ENCODE assay signal across 16 cellular contexts in genomic region chr14:93538411-93538810, GRCh38.
DNase-seq lines count a peak whose midpoint lies in the region; ATAC-seq and TF ChIP-seq lines count a peak whose summit lies in the region.
"Had no signal": no experiment of that assay in that cellular context is flagged by ENCODE, and none has a peak within 500 bp of the region (broad histone marks: within the 10 kb centered on the region; RNA-seq: fewer than 3 reads in every experiment).

No MANE protein-coding gene starts in this region.

- POLR2A ChIA-PET in PC-3 (lab: Charles Lee; ENCODE audit: unreplicated experiment): no interaction called here

- H4K20me1 ChIP-seq in PC-3 (ENCODE audit: low read length) (no peaks in the 10 kb centered on the region), MM.1S (ENCODE audit: insufficient read depth, low read length) (no peaks in the 10 kb centered on the region), osteoblast (ENCODE audit: insufficient read depth, low read length) (no peaks in the 10 kb centered on the region)
- H4K20me1 ChIP-seq: BLaER1 had no signal

- H3K36me3 Mint-ChIP-seq in activated T-cell treated with anti-CD3 and anti-CD28 coated beads, Interleukin-2, amount 50 U/mL, for 72 hours (ENCODE audit: insufficient read depth in 2 of 2): no peaks in the 10 kb centered on the region
- H3K36me3 Mint-ChIP-seq: activated naive CD8-positive, alpha-beta T cell treated with anti-CD3 and anti-CD28 coated beads, Interleukin-2, amount 10 ng/mL, durations not matched to agents 7 days and 5 days had no signal

- H3K27me3 ChIP-seq in BE2C (no peaks in the 10 kb centered on the region), PC-3 (ENCODE audit: low read length) (peaks cover 20% of the 10 kb centered on the region), MM.1S (replicated peaks; ENCODE audit: insufficient read depth, low read length) (no peaks in the 10 kb centered on the region), osteoblast (ENCODE audit: insufficient read depth, low read length) (no peaks in the 10 kb centered on the region)
- H3K27me3 ChIP-seq: BLaER1, uterus had no signal

- no peak overlapping the region for H3K4me3 Mint-ChIP-seq in activated T-cell treated with anti-CD3 and anti-CD28 coated beads, Interleukin-2, amount 50 U/mL, for 72 hours
- H3K4me3 Mint-ChIP-seq: activated naive CD8-positive, alpha-beta T cell treated with anti-CD3 and anti-CD28 coated beads, Interleukin-2, amount 10 ng/mL, durations not matched to agents 7 days and 5 days had no signal

- H3F3A ChIP-seq in PC-3 (ENCODE audit: low read length, unreplicated experiment) (no peaks in the 10 kb centered on the region), MM.1S (ENCODE audit: insufficient read depth, low read length) (no peaks in the 10 kb centered on the region)

- no peak overlapping the region for H3K27ac Mint-ChIP-seq in activated T-cell treated with anti-CD3 and anti-CD28 coated beads, Interleukin-2, amount 50 U/mL, for 72 hours
- H3K27ac Mint-ChIP-seq: activated naive CD8-positive, alpha-beta T cell treated with anti-CD3 and anti-CD28 coated beads, Interleukin-2, amount 10 ng/mL, durations not matched to agents 7 days and 5 days had no signal

- H3K27me3 Mint-ChIP-seq in activated T-cell treated with anti-CD3 and anti-CD28 coated beads, Interleukin-2, amount 50 U/mL, for 72 hours (ENCODE audit: low read depth): peaks cover 25% of the 10 kb centered on the region

- TF ChIP-seq POLR2A in erythroblast (IDR thresholded peaks at IDR 0.05; ENCODE audit: low read length): no peak

- H3K27ac ChIP-seq in PC-3 (ENCODE audit: low read length) (no peak overlapping the region), MM.1S (ENCODE audit: low read length) (no peak overlapping the region), osteoblast (ENCODE audit: low read depth, low read length) (no peak overlapping the region)
- H3K27ac ChIP-seq: BLaER1, KMS-11, uterus had no signal

- peak; percentile 35 for DNase-seq in BE2C
- peak; percentile 59 for DNase-seq in GM12865 (ENCODE audit: low read depth)
- peak; percentile 20 for DNase-seq in PC-3
- DNase-seq in erythroblast (lab: John Stamatoyannopoulos, UW): peak; percentile 16 to 36
- no peak for DNase-seq in MM.1S
- DNase-seq in activated T-cell treated with anti-CD3 and anti-CD28 coated beads, Interleukin-2, amount 50 U/mL, for 72 hours: no peak
- DNase-seq in osteoblast (ENCODE audit: insufficient read length, low spot score, missing footprints): no peak
- DNase-seq: activated naive CD8-positive, alpha-beta T cell treated with anti-CD3 and anti-CD28 coated beads, Interleukin-2, amount 10 ng/mL, durations not matched to agents 7 days and 5 days; GF-D8; NCI-H187 treated with DMSO at 0.1 percent for 48 hours; stimulated activated naive CD4-positive, alpha-beta T cell treated with Interleukin-2 at 50 U/mL for 16 hours; uterus had no signal

- TF ChIP-seq CTCF in BE2C (IDR thresholded peaks at IDR 0.05; ENCODE audit: low read depth, low read length): no peak
- TF ChIP-seq CTCF in GM12865 (IDR thresholded peaks at IDR 0.05; ENCODE audit: insufficient read depth, low read depth, low read length, missing control alignments): no peak
- no peak for TF ChIP-seq CTCF in PC-3 (conservative IDR thresholded peaks at IDR 0.05; ENCODE audit: low read depth, low read length)
- TF ChIP-seq CTCF in MM.1S (IDR thresholded peaks at IDR 0.05; ENCODE audit: low read length): no peak
- TF ChIP-seq CTCF in osteoblast (IDR thresholded peaks at IDR 0.05; ENCODE audit: extremely low read depth, low read depth, low read length): no peak

- H3K9me3 ChIP-seq in BE2C (no peaks in the 10 kb centered on the region), PC-3 (ENCODE audit: low read length) (no peaks in the 10 kb centered on the region), MM.1S (replicated peaks; ENCODE audit: insufficient read depth, low read length) (no peaks in the 10 kb centered on the region), osteoblast (ENCODE audit: low read depth, low read length) (no peaks in the 10 kb centered on the region)
- H3K9me3 ChIP-seq: BLaER1, uterus had no signal

- no TSS peak for BruUV-seq in PC-3 (replicated peaks; lab: Mats Ljungman, UMichigan)

- H3K4me1 ChIP-seq in BE2C (no peaks in the 10 kb centered on the region), PC-3 (ENCODE audit: insufficient read depth, low read length) (no peaks in the 10 kb centered on the region), MM.1S (ENCODE audit: low read length) (no peaks in the 10 kb centered on the region), osteoblast (ENCODE audit: insufficient read depth, low read length) (no peaks in the 10 kb centered on the region)
- H3K4me1 ChIP-seq: uterus had no signal

- H3K79me2 ChIP-seq in PC-3 (ENCODE audit: low read length): no peaks in the 10 kb centered on the region
- no peaks in the 10 kb centered on the region for H3K79me2 ChIP-seq in MM.1S (ENCODE audit: low read length)
- H3K79me2 ChIP-seq in osteoblast (ENCODE audit: insufficient read depth, low read length): no peaks in the 10 kb centered on the region

- H3K36me3 ChIP-seq in BE2C (peaks cover 19% of the 10 kb centered on the region), PC-3 (ENCODE audit: low read depth, low read length) (no peaks in the 10 kb centered on the region), MM.1S (replicated peaks; ENCODE audit: insufficient read depth, low read length) (no peaks in the 10 kb centered on the region), osteoblast (ENCODE audit: insufficient read depth, low read length) (no peaks in the 10 kb centered on the region)
- H3K36me3 ChIP-seq: BLaER1, uterus had no signal

- H3K4me3 ChIP-seq in BE2C (ENCODE audit: low read depth, low read length): no peak overlapping the region
- no peak overlapping the region for H3K4me3 ChIP-seq in GM12865 (ENCODE audit: low read depth, low read length)
- H3K4me3 ChIP-seq in PC-3 (ENCODE audit: low read length): no peak overlapping the region
- H3K4me3 ChIP-seq in MM.1S (ENCODE audit: low read length): no peak overlapping the region
- no peak overlapping the region for H3K4me3 ChIP-seq in osteoblast (ENCODE audit: insufficient read depth, low read length)
- H3K4me3 ChIP-seq: BLaER1, uterus had no signal

- H3K4me2 ChIP-seq in PC-3 (ENCODE audit: low read length) (no peak overlapping the region), MM.1S (ENCODE audit: low read depth, low read length) (no peak overlapping the region), osteoblast (ENCODE audit: insufficient read depth, low read length) (no peak overlapping the region)
- H3K4me2 ChIP-seq: BLaER1, KMS-11 had no signal

- intact Hi-C loops in PC-3 (cut with micrococcal nuclease): no loop called here

- H3K9me2 ChIP-seq in PC-3 (replicated peaks; ENCODE audit: low read length): no peaks in the 10 kb centered on the region
- H3K9me2 ChIP-seq in MM.1S (replicated peaks; ENCODE audit: insufficient read depth, low read length): no peaks in the 10 kb centered on the region

- H3K9ac ChIP-seq in PC-3 (ENCODE audit: low read length) (no peak overlapping the region), MM.1S (ENCODE audit: low read length) (no peak overlapping the region)
- H3K9ac ChIP-seq: BLaER1, KMS-11 had no signal

- no peak overlapping the region for H2AFZ ChIP-seq in PC-3 (ENCODE audit: low read length)
- H2AFZ ChIP-seq in MM.1S (ENCODE audit: low read length): no peak overlapping the region
- no peak overlapping the region for H2AFZ ChIP-seq in osteoblast (ENCODE audit: low read length)

- H3K9me3 Mint-ChIP-seq in activated T-cell treated with anti-CD3 and anti-CD28 coated beads, Interleukin-2, amount 50 U/mL, for 72 hours: no peaks in the 10 kb centered on the region
- H3K9me3 Mint-ChIP-seq: activated naive CD8-positive, alpha-beta T cell treated with anti-CD3 and anti-CD28 coated beads, Interleukin-2, amount 10 ng/mL, durations not matched to agents 7 days and 5 days had no signal

- no peaks in the 10 kb centered on the region for H3K4me1 Mint-ChIP-seq in activated T-cell treated with anti-CD3 and anti-CD28 coated beads, Interleukin-2, amount 50 U/mL, for 72 hours (ENCODE audit: low read depth)
- H3K4me1 Mint-ChIP-seq: activated naive CD8-positive, alpha-beta T cell treated with anti-CD3 and anti-CD28 coated beads, Interleukin-2, amount 10 ng/mL, durations not matched to agents 7 days and 5 days had no signal

- ATAC-seq in PC-3 (no peak), HG02981 (IDR thresholded peaks at IDR 0.05; ENCODE audit: unreplicated experiment) (no peak)
- no peak for ATAC-seq in activated T-cell treated with anti-CD3 and anti-CD28 coated beads, Interleukin-2, amount 50 U/mL, for 72 hours (replicated peaks in 1 of 2)
- ATAC-seq: activated CD4-positive, CD25-positive, alpha-beta regulatory T cell treated with anti-CD3 and anti-CD28 coated beads, Interleukin-2, amount 50 U/mL, for 24 hours had no signal

- CTCF ChIA-PET in PC-3 (lab: Charles Lee): no interaction called here

Comparison
In these comparisons a context has a peak if more than half of its experiments do, and no peak if none do; other contexts are left out.
1. DNase-seq: peak in BE2C (single experiment), GM12865 (single experiment), PC-3 (single experiment) and erythroblast (2 of 2); none in MM.1S (single experiment), activated T-cell treated with anti-CD3 and anti-CD28 coated beads, Interleukin-2, amount 50 U/mL, for 72 hours (0 of 2) and osteoblast (single experiment).